In the genomic region with DNA sequence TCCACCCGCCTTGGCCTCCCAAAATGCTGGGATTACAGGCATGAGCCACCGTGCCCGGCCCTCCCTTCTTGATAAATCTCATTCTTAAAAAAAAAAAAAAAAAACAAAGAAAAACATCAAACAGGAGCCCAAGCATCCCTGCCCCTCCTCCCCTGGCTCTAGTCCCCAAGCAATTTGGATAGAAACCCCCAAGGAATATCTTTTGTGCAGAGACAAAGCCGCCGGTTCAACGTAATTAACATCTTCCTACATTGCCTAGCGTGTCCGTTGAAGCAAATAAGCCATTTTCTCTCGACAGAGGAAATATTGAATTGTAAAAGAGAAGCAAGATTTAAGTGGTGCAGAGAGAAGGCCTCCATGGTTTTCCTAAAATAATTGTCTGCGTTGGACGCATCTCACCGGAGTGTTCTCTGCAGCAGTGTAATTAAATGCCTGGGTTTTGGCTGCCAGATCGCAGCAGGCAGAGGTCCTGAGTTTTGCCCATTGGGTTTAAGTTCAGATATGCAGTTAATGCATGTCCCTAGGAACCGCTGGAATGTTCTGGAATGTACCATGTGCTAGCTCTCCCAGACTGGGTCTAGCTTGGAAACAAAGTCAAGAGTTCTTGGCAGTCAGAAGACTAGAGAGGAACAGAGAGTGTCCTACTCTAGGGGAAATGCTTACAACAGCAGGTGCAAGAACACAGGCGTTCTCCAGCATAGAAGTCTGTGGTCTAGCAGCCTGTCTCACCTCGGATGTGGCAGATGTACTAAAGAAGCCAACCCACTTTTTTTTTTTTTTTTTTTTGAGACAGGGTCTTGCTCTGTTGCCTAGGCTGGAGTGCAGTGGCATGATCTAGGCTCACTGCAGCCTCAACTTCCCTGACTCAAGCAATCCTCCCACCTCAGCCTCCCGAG, we compare ENCODE assay signal across 11 cellular contexts. TPM values are rescaled to one million over a fixed set of nuclear protein-coding genes. Genes with fewer than 3 reads are reported as not detected.
DNase-seq lines count a peak whose midpoint lies in the region; ATAC-seq and TF ChIP-seq lines count a peak whose summit lies in the region.
"Had no signal": no experiment of that assay in that cellular context is flagged by ENCODE, and none has a peak within 500 bp of the region (broad histone marks: within the 10 kb centered on the region; RNA-seq: fewer than 3 reads in every experiment).

No MANE protein-coding gene starts in this region.

- H3K27ac ChIP-seq in A673 (ENCODE audit: low read depth, low read length, poor library complexity, severe bottlenecking) (no peak overlapping the region), iPS-18a (ENCODE audit: low read length) (no peak overlapping the region)

- H3K27me3 ChIP-seq in A673 (replicated peaks; ENCODE audit: insufficient read depth, low read depth, low read length, poor library complexity) (no peaks in the 10 kb centered on the region), iPS-18a (ENCODE audit: control insufficient read depth, insufficient read depth, low read length) (no peaks in the 10 kb centered on the region)

- H3K4me1 ChIP-seq in A673 (ENCODE audit: insufficient read depth, low read length, poor library complexity, severe bottlenecking), result peaks cover 22% of the 10 kb centered on the region
- peaks cover 6% of the 10 kb centered on the region for H3K4me1 ChIP-seq in iPS-18a (ENCODE audit: control insufficient read depth, low read depth, low read length)

- DNase-seq in A673 (ENCODE audit: low spot score) (peak; percentile 83), T-helper 2 cell (peak in 3 of 5 experiments; percentile 22 to 91 (median 55)), AML-193 (lab: John Stamatoyannopoulos, UW) (no peak), cardiac septum (ENCODE audit: low spot score) (no peak), amniotic stem cell (lab: John Stamatoyannopoulos, UW) (no peak), NCI-H82 (lab: John Stamatoyannopoulos, UW) (no peak)
- DNase-seq: endodermal cell; stimulated activated CD4-positive, alpha-beta T cell treated with anti-CD3 and anti-CD28 coated beads, Interleukin-12 subunit alpha, Interleukin-12 subunit beta, amount 100 ng/mL, for 4 hours; T1000 had no signal

- ATAC-seq in GM18867 (IDR thresholded peaks at IDR 0.05; ENCODE audit: unreplicated experiment), result peak; percentile 41

- CTCF ChIA-PET in A673 (lab: Charles Lee), result interaction anchor here (0.7 kb wide), 1 partner anchor 168 kb away, joined by 6 read pairs; no protein-coding TSS in a partner anchor

- H3K4me3 ChIP-seq in A673 (ENCODE audit: low read depth, low read length, poor library complexity, severe bottlenecking) (no peak overlapping the region), iPS-18a (ENCODE audit: low read length) (peak overlapping the region; percentile 28)

- H3K9me3 ChIP-seq in A673 (ENCODE audit: low read depth, low read length, poor library complexity, severe bottlenecking) (no peaks in the 10 kb centered on the region), iPS-18a (ENCODE audit: control insufficient read depth, low read depth, low read length) (no peaks in the 10 kb centered on the region)

- H3K36me3 ChIP-seq in A673 (ENCODE audit: insufficient read depth, low read length, poor library complexity, severe bottlenecking) (no peaks in the 10 kb centered on the region), iPS-18a (ENCODE audit: control insufficient read depth, low read depth, low read length) (no peaks in the 10 kb centered on the region)

- BruUV-seq in A673 (replicated peaks; lab: Mats Ljungman, UMichigan), result no TSS peak

- POLR2A ChIA-PET in A673 (lab: Charles Lee; ENCODE audit: low non-redundant PET), result interaction anchor here (0.6 kb wide), 1 partner anchor 1922 kb away, joined by 3 read pairs; no protein-coding TSS in a partner anchor

- no peak overlapping the region for H3K9ac ChIP-seq in iPS-18a (ENCODE audit: low read length)

- intact Hi-C loops in A673 (cut with micrococcal nuclease; ENCODE audit: unreplicated experiment) (no loop called here), cardiac septum (cut with DNase I) (no loop called here)

- no peak for TF ChIP-seq CTCF in A673 (conservative IDR thresholded peaks at IDR 0.05; ENCODE audit: low read depth, low read length)

RNA-seq across cellular contexts. Expression of a gene that starts 30.9 kb away (rescaled TPM):
- total RNA-seq in A673 (2021) (177 and 179 TPM in 2 replicates), cardiac septum (93.5 TPM)

RNA-seq across cellular contexts. Expression of a gene that starts 38.3 kb away (rescaled TPM):
- total RNA-seq in A673 (2021) (327 and 383 TPM in 2 replicates), cardiac septum (422 TPM)

RNA-seq across cellular contexts. Expression of a gene that starts 47.1 kb away (rescaled TPM):
- 21.7 and 26.4 TPM in 2 replicates for total RNA-seq in A673 (2021)
- 17.0 TPM for total RNA-seq in cardiac septum

Comparison
In these comparisons a context has a peak if more than half of its experiments do, and no peak if none do; other contexts are left out.
1. DNase-seq: peak in A673 (single experiment) and T-helper 2 cell (3 of 5); none in AML-193 (0 of 2), cardiac septum (single experiment), amniotic stem cell (single experiment) and NCI-H82 (single experiment).